8 cellular contexts compared by ENCODE assay signal in the genomic region with DNA sequence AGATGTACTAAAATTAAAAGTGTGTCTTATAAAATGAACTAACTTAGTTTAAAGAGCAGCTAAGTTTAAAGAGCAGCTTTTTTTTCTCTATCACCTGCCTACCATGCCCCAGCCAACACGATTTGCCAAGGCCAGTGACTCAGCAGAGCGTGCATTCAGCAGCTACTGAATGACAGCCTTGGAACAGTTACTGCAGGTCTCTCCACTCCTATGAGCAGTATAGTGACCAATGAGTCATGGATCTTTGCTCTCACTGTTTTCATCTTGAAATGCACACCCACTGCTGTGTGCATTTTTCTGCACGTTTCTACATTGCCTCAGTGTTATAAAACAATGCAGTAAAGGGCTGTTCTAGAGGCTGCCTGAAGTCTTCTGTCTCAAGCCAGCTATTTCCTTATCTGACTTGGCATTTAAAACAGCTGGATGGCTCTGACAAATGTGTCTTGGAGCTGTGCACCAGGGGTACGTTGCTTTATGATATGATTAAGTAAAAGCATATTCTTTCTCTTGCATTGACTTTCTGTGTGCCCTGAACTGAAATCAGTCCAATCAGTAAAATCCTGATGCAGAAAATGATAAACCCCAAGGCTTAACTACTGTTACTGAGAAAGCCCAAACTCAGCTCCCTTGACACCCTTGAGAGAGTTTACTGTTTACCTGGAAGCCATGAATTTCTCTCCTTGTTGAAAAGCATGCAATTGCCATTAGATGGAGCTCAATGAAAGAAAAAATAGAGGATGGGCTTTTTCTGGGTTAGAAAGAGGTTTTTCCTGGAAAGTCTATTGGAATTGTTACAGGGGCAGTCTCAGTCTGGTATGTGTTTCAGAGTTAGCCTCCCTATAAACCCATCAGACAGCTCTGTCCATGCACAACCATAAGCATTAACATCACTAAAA.
A peak's percentile ranks its signal among the peaks of the same experiment; 100 is the strongest.
DNase-seq lines count a peak whose midpoint lies in the region; ATAC-seq and TF ChIP-seq lines count a peak whose summit lies in the region.

No MANE protein-coding gene starts in this region.

- H3K36me3 ChIP-seq in brain microvascular endothelial cell (replicated peaks) = no peaks in the 10 kb centered on the region
- H3K36me3 ChIP-seq in tibial artery = no peaks in the 10 kb centered on the region

- peaks cover 0 to 28% (median 8%) of the 10 kb centered on the region in 4 donors for H3K4me1 ChIP-seq in tibial artery

- H3K27me3 ChIP-seq in brain microvascular endothelial cell (replicated peaks) (no peaks in the 10 kb centered on the region), tibial artery (no peaks in the 10 kb centered on the region)

- H3K27ac ChIP-seq in brain microvascular endothelial cell (no peak overlapping the region), tibial artery (peak overlapping the region; percentile 20 to 39)

- H3K9me3 ChIP-seq in tibial artery = no peaks in the 10 kb centered on the region

- in situ Hi-C loops in brain microvascular endothelial cell (cut with HindIII; ENCODE audit: low pct_ligation_motif_present, low sequenced_read_pairs) = no loop called here

- DNase-seq in Ammon's horn (ENCODE audit: low spot score) = peak; percentile 41
- DNase-seq in LHCN-M2 (ENCODE audit: low read depth) = peak; percentile 59
- peak; percentile 53 for DNase-seq in brain microvascular endothelial cell
- DNase-seq in left colon = peak; percentile 30 to 68
- peak; percentile 29 to 83 for DNase-seq in tibial artery
- no peak for DNase-seq in GM19240 (ENCODE audit: insufficient read length, low spot score)

- ATAC-seq in left colon (peak; percentile 97), GM19035 (IDR thresholded peaks at IDR 0.05; ENCODE audit: unreplicated experiment) (no peak), HG03025 (IDR thresholded peaks at IDR 0.05; ENCODE audit: low FRiP score, unreplicated experiment) (no peak)

- H3K4me3 ChIP-seq in brain microvascular endothelial cell (ENCODE audit: low read depth, low read length) (no peak overlapping the region), tibial artery (no peak overlapping the region)

- TF ChIP-seq CTCF in brain microvascular endothelial cell (IDR thresholded peaks at IDR 0.05; ENCODE audit: low read depth, low read length, missing control alignments) (no peak), tibial artery (IDR thresholded peaks at IDR 0.05) (no peak)

- intact Hi-C loops in left colon (cut with DNase I, micrococcal nuclease) = no loop called here
- intact Hi-C loops in tibial artery (cut with DNase I; ENCODE audit: low total_unique reads) = no loop called here
